ENCODE assay signal across 12 cellular contexts in the genomic region with DNA sequence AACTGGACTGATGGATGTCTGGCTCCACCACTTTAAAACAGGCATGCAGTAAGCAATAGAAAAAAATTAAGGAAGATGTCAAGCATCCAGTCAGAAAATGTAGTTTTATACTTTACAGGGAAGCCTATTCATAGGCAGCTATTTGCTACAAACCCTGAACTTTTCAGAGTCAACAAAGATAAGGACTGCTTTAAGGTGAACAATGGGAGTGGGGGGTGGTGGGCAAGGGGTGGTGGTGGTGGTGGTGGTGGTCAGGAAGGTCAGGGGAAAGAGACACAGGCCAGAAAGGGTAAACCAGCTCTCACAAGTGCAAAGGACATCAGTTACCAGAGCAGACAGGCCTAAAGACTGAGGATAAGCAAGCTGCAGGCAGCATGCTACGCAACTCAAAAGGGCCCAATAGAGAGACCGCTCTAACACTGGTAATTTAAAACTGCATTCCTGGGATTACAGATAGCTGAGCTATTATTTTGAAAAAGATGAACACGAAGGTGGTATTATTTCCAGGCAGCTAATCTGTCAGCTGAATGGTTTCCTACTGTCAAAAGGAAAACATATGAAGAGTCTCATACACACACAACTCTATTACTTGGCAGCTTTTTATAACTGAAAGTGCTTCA. TPM values are rescaled to one million over a fixed set of nuclear protein-coding genes. Genes with fewer than 3 reads are reported as not detected.
DNase-seq lines count a peak whose midpoint lies in the region; ATAC-seq and TF ChIP-seq lines count a peak whose summit lies in the region.
"Had no signal": no experiment of that assay in that cellular context is flagged by ENCODE, and none has a peak within 500 bp of the region (broad histone marks: within the 10 kb centered on the region; RNA-seq: fewer than 3 reads in every experiment).

No MANE protein-coding gene starts in this region.

- no peak for TF ChIP-seq CTCF in heart left ventricle (IDR thresholded peaks at IDR 0.05)
- TF ChIP-seq CTCF in right atrium auricular region (IDR thresholded peaks at IDR 0.05) = no peak
- TF ChIP-seq CTCF in type B pancreatic cell (conservative IDR thresholded peaks at IDR 0.05) = no peak
- no peak for TF ChIP-seq CTCF in foreskin keratinocyte (conservative IDR thresholded peaks at IDR 0.05)

- H3K27me3 Mint-ChIP-seq in activated naive CD8-positive, alpha-beta T cell = no peaks in the 10 kb centered on the region
- H3K27me3 Mint-ChIP-seq in type B pancreatic cell = no peaks in the 10 kb centered on the region

- H2BK5ac ChIP-seq in mesenchymal stem cell (ENCODE audit: low read depth, low read length, poor library complexity, severe bottlenecking) = no peak overlapping the region

- H4K91ac ChIP-seq in mesenchymal stem cell (ENCODE audit: low read length) = no peak overlapping the region

- H3K14ac ChIP-seq in mesenchymal stem cell (ENCODE audit: low read length in 2 of 2) = no peak overlapping the region

- H3K4me1 Mint-ChIP-seq in activated naive CD8-positive, alpha-beta T cell (ENCODE audit: low read depth) = peaks cover 85% of the 10 kb centered on the region
- H3K4me1 Mint-ChIP-seq in type B pancreatic cell (ENCODE audit: unreplicated experiment) = peaks cover 66% of the 10 kb centered on the region

- TF ChIP-seq POLR2A in heart left ventricle (IDR thresholded peaks at IDR 0.05) = no peak

- WGBS in heart left ventricle, 4 donors = 23 to 27% (median 24%) methylated on average over 3 of the region's 3 CpGs
- 69% methylated on average over 3 of the region's 3 CpGs for WGBS in mesenchymal stem cell

- no peak overlapping the region for H3K9ac ChIP-seq in mesenchymal stem cell (ENCODE audit: low read length)

- H3K4me3 Mint-ChIP-seq in activated naive CD8-positive, alpha-beta T cell = peak overlapping the region; percentile 67
- peak overlapping the region; percentile 4 for H3K4me3 Mint-ChIP-seq in type B pancreatic cell

- peaks cover 26 to 100% (median 91%) of the 10 kb centered on the region in 12 donors for H3K4me1 ChIP-seq in heart left ventricle
- peaks cover 3 to 84% of the 10 kb centered on the region in 2 donors for H3K4me1 ChIP-seq in right atrium auricular region
- peaks cover 42% of the 10 kb centered on the region for H3K4me1 ChIP-seq in mesenchymal stem cell (ENCODE audit: control insufficient read depth, insufficient read depth, low read depth, low read length)
- peaks cover 40% of the 10 kb centered on the region for H3K4me1 ChIP-seq in effector memory CD4-positive, alpha-beta T cell (ENCODE audit: control insufficient read depth, insufficient read depth, low read length, poor library complexity, severe bottlenecking)
- H3K4me1 ChIP-seq in foreskin keratinocyte = peaks cover 10% of the 10 kb centered on the region

- intact Hi-C loops in heart left ventricle (cut with DNase I) = loop anchor here in 1 of 10 donors (5.0 kb wide), 1 partner anchor 35 kb away; no protein-coding TSS in a partner anchor

- peak overlapping the region in 9 of 12 donors; percentile 5 to 55 (median 39) for H3K27ac ChIP-seq in heart left ventricle
- H3K27ac ChIP-seq in right atrium auricular region = peak overlapping the region in 1 of 2 donors; percentile 11
- H3K27ac ChIP-seq in mesenchymal stem cell (ENCODE audit: low read length, poor library complexity, severe bottlenecking) = peak overlapping the region; percentile 60
- no peak overlapping the region for H3K27ac ChIP-seq in effector memory CD4-positive, alpha-beta T cell (ENCODE audit: insufficient read depth, low read length, poor library complexity, severe bottlenecking)
- no peak overlapping the region for H3K27ac ChIP-seq in foreskin keratinocyte

- peak in 3 of 4 donors; percentile 19 to 71 (median 51) for ATAC-seq in heart left ventricle
- ATAC-seq in foreskin keratinocyte = no peak
- ATAC-seq in GM18873 (IDR thresholded peaks at IDR 0.05; ENCODE audit: low FRiP score, unreplicated experiment) = no peak

- H2BK12ac ChIP-seq in mesenchymal stem cell (ENCODE audit: low read length in 2 of 2) = no peak overlapping the region

- H2AFZ ChIP-seq in mesenchymal stem cell (ENCODE audit: low read depth, low read length) = no peak overlapping the region

- H3K36me3 ChIP-seq in heart left ventricle = peaks cover 0 to 3% (median 0%) of the 10 kb centered on the region in 9 donors
- no peaks in the 10 kb centered on the region for H3K36me3 ChIP-seq in right atrium auricular region
- H3K36me3 ChIP-seq in mesenchymal stem cell (ENCODE audit: control insufficient read depth in 1 of 2, insufficient read depth in 2 of 2, low read depth in 1 of 2, low read length in 2 of 2) = peaks cover 0 to 3% of the 10 kb centered on the region in 2 experiments
- H3K36me3 ChIP-seq in effector memory CD4-positive, alpha-beta T cell (ENCODE audit: control insufficient read depth, insufficient read depth, low read length) = no peaks in the 10 kb centered on the region

- peak overlapping the region; percentile 33 for H2AK5ac ChIP-seq in mesenchymal stem cell (ENCODE audit: low read length, severe bottlenecking)

- H3K9me3 ChIP-seq in heart left ventricle (no peaks in the 10 kb centered on the region), right atrium auricular region (no peaks in the 10 kb centered on the region), mesenchymal stem cell (ENCODE audit: control insufficient read depth, low read length) (no peaks in the 10 kb centered on the region)
- H3K9me3 ChIP-seq in effector memory CD4-positive, alpha-beta T cell (ENCODE audit: control insufficient read depth, low read length) = no peaks in the 10 kb centered on the region

- no peak overlapping the region for H3K4me3 ChIP-seq in heart left ventricle
- H3K4me3 ChIP-seq in right atrium auricular region = no peak overlapping the region
- H3K4me3 ChIP-seq in mesenchymal stem cell (ENCODE audit: insufficient read depth in 1 of 2, low read depth in 1 of 2, low read length in 2 of 2) = no peak overlapping the region
- H3K4me3 ChIP-seq in effector memory CD4-positive, alpha-beta T cell (ENCODE audit: insufficient read depth, low read depth, low read length, poor library complexity, severe bottlenecking) = no peak overlapping the region

- no peaks in the 10 kb centered on the region for H3K27me3 ChIP-seq in heart left ventricle
- no peaks in the 10 kb centered on the region for H3K27me3 ChIP-seq in right atrium auricular region
- H3K27me3 ChIP-seq in mesenchymal stem cell (ENCODE audit: control insufficient read depth in 1 of 2, insufficient read depth in 1 of 2, low read length in 2 of 2) = no peaks in the 10 kb centered on the region
- H3K27me3 ChIP-seq in effector memory CD4-positive, alpha-beta T cell (replicated peaks; ENCODE audit: control insufficient read depth, insufficient read depth, low read length, poor library complexity, severe bottlenecking) = no peaks in the 10 kb centered on the region
- no peaks in the 10 kb centered on the region for H3K27me3 ChIP-seq in foreskin keratinocyte

- no peaks in the 10 kb centered on the region for H3K36me3 Mint-ChIP-seq in activated naive CD8-positive, alpha-beta T cell
- peaks cover 9% of the 10 kb centered on the region for H3K36me3 Mint-ChIP-seq in type B pancreatic cell

- no peaks in the 10 kb centered on the region for H3K9me3 Mint-ChIP-seq in activated naive CD8-positive, alpha-beta T cell (ENCODE audit: low read depth)
- H3K9me3 Mint-ChIP-seq in type B pancreatic cell = peaks cover 5% of the 10 kb centered on the region

- no peak overlapping the region for H2BK15ac ChIP-seq in mesenchymal stem cell (ENCODE audit: low read depth, poor library complexity, severe bottlenecking)

- H3K18ac ChIP-seq in mesenchymal stem cell (ENCODE audit: low read depth in 1 of 2, low read length in 2 of 2) = no peak overlapping the region

- H3K27ac Mint-ChIP-seq in activated naive CD8-positive, alpha-beta T cell = peak overlapping the region; percentile 92
- peak overlapping the region; percentile 78 for H3K27ac Mint-ChIP-seq in type B pancreatic cell

- H3K4me2 ChIP-seq in mesenchymal stem cell (ENCODE audit: low read length, poor library complexity, severe bottlenecking) = no peak overlapping the region

- no peak overlapping the region for H4K8ac ChIP-seq in mesenchymal stem cell (ENCODE audit: low read length)

- no peaks in the 10 kb centered on the region for H3K79me1 ChIP-seq in mesenchymal stem cell (replicated peaks; ENCODE audit: low read length, poor library complexity, severe bottlenecking)

- no peak overlapping the region for H3K23ac ChIP-seq in mesenchymal stem cell (ENCODE audit: low read length in 2 of 2)

- no peak overlapping the region for H3K4ac ChIP-seq in mesenchymal stem cell (ENCODE audit: low read depth in 1 of 2, low read length in 2 of 2)

- no peak overlapping the region for H2BK120ac ChIP-seq in mesenchymal stem cell (ENCODE audit: low read depth, low read length)

- DNase-seq in heart left ventricle (no peak), right atrium auricular region (ENCODE audit: low spot score) (no peak), mesenchymal stem cell (no peak), type B pancreatic cell (ENCODE audit: extremely low spot score, unreplicated experiment) (no peak), foreskin keratinocyte (no peak)
- DNase-seq in effector memory CD4-positive, alpha-beta T cell = no peak
- DNase-seq: activated CD4-positive, alpha-beta T cell treated with anti-CD3 and anti-CD28 coated beads, Interleukin-2, amount 50 U/mL, for 4 hours; hypothalamus; NCI-H1092; OCI-M1 had no signal

RNA-seq across cellular contexts. Expression of a gene that starts 14.8 kb away (rescaled TPM):
- total RNA-seq in heart left ventricle (10 to 100 TPM; 31.4 to 78.9 (median 61.8) TPM), right atrium auricular region (10 to 100 TPM; 23.6 to 41.0 TPM), type B pancreatic cell (ENCODE audit: low replicate concordance) (108 and 123 TPM in 2 replicates), foreskin keratinocyte (27.3 and 27.8 TPM in 2 replicates)
- polyA plus RNA-seq in heart left ventricle (10 to 100 TPM; 31.1 to 76.9 TPM), foreskin keratinocyte (11.5 and 13.5 TPM in 2 replicates)
- polyA plus RNA-seq in mesenchymal stem cell (2013, experiment 1 of 2) = 59.9 TPM
- 57.1 TPM for polyA plus RNA-seq in mesenchymal stem cell (2013, experiment 2 of 2)

Comparison
In these comparisons a context has a peak if more than half of its experiments do, and no peak if none do; other contexts are left out.
1. ATAC-seq: peak in heart left ventricle (3 of 4); none in foreskin keratinocyte (single experiment) and GM18873 (single experiment).
2. H3K27ac ChIP-seq: peak in heart left ventricle (9 of 12) and mesenchymal stem cell (single experiment); none in effector memory CD4-positive, alpha-beta T cell (single experiment) and foreskin keratinocyte (single experiment).